Comparison of ENCODE assay signal across 8 cellular contexts in genomic region chr22:41682033-41682807, GRCh38.
DNase-seq lines count a peak whose midpoint lies in the region; ATAC-seq and TF ChIP-seq lines count a peak whose summit lies in the region.

No MANE protein-coding gene starts in this region.

- H3K27me3 Mint-ChIP-seq in nephron progenitor cell (ENCODE audit: low read depth, poor library complexity) = peaks cover 4% of the 10 kb centered on the region

- peaks cover 11% of the 10 kb centered on the region for H3K4me1 Mint-ChIP-seq in nephron progenitor cell

- peak overlapping the region; percentile 79 for H3K4me3 ChIP-seq in HL-60 (replicated peaks; ENCODE audit: insufficient read depth, low read length)

- CTCF ChIA-PET in RWPE1 (lab: Yijun Ruan, JAX) = no interaction called here

- H3K27me3 ChIP-seq in HL-60 (ENCODE audit: insufficient read depth, poor library complexity, severe bottlenecking) = no peaks in the 10 kb centered on the region

- peak; percentile 71 for ATAC-seq in GM18861 (IDR thresholded peaks at IDR 0.05; ENCODE audit: unreplicated experiment)
- no peak for ATAC-seq in GM18517 (IDR thresholded peaks at IDR 0.05; ENCODE audit: unreplicated experiment)

- DNase-seq in HL-60 (ENCODE audit: low read depth in 1 of 2, low spot score in 1 of 2) (peak; percentile 85), RWPE1 (ENCODE audit: low spot score) (peak; percentile 86), fibroblast of the conjunctiva (ENCODE audit: low read depth) (peak; percentile 72), nephron progenitor cell (peak; percentile 92)
- DNase-seq in activated effector memory CD4-positive, alpha-beta T cell treated with Interleukin-2 at 50 U/mL for 16 hours = peak; percentile 75
- DNase-seq in stimulated activated naive CD4-positive, alpha-beta T cell (lab: John Stamatoyannopoulos, UW) = peak; percentile 71 to 87 (median 81)

- H3K36me3 Mint-ChIP-seq in nephron progenitor cell (ENCODE audit: low read depth) = peaks cover 41% of the 10 kb centered on the region

- no peaks in the 10 kb centered on the region for H3K9me3 Mint-ChIP-seq in nephron progenitor cell

- H3K27ac ChIP-seq in HL-60 (replicated peaks) = peak overlapping the region; percentile 70
- peak overlapping the region; percentile 87 for H3K27ac ChIP-seq in RWPE1

- H3K4me3 Mint-ChIP-seq in nephron progenitor cell = peak overlapping the region; percentile 100

- POLR2A ChIA-PET in RWPE1 (lab: Yijun Ruan, JAX; ENCODE audit: low non-redundant PET) = no interaction called here

- peak overlapping the region; percentile 100 for H3K27ac Mint-ChIP-seq in nephron progenitor cell

- no peak for TF ChIP-seq CTCF in HL-60 (IDR thresholded peaks at IDR 0.05; ENCODE audit: insufficient read depth, low read length)
- no peak for TF ChIP-seq CTCF in RWPE1 (conservative IDR thresholded peaks at IDR 0.05; ENCODE audit: low read depth)
- TF ChIP-seq CTCF in nephron progenitor cell (IDR thresholded peaks at IDR 0.05) = no peak
